ENCODE assay signal across 7 cellular contexts in the genomic region with DNA sequence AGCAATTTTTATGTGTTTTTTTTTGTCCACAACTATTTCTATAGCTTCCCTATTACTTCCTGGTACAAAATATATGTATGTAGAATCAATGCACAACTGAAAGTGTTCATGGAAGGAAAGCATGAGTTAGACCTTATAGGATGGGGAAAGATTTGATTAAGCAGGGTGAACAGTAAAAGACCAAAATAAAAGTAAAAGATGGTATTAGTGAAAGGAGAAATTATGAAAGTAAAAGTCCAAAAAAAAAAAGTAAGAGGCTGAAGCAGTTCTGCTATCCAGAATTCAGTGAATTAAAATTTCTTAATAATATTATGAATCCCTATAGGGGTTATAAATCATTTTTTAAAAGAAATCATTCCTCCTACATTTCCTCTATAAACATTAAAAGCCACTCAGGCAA.
"Had no signal": no experiment of that assay in that cellular context is flagged by ENCODE, and none has a peak within 500 bp of the region (broad histone marks: within the 10 kb centered on the region; RNA-seq: fewer than 3 reads in every experiment).

No MANE protein-coding gene starts in this region.

- H3K27ac ChIP-seq: HL-60 had no signal

- H3K4me1 Mint-ChIP-seq: IgD-negative memory B cell had no signal

- DNase-seq: IMR-90, KBM-7, KG1 had no signal

- H3K36me3 Mint-ChIP-seq: IgD-negative memory B cell had no signal

- H3K4me3 Mint-ChIP-seq: IgD-negative memory B cell had no signal

- H3K27ac Mint-ChIP-seq: IgD-negative memory B cell had no signal

- H3K27me3 Mint-ChIP-seq: IgD-negative memory B cell had no signal

- ATAC-seq: HepG2, K562 had no signal

- H3K4me3 ChIP-seq: K562 had no signal
